ENCODE assay signal across 1 cellular context in the genomic region with DNA sequence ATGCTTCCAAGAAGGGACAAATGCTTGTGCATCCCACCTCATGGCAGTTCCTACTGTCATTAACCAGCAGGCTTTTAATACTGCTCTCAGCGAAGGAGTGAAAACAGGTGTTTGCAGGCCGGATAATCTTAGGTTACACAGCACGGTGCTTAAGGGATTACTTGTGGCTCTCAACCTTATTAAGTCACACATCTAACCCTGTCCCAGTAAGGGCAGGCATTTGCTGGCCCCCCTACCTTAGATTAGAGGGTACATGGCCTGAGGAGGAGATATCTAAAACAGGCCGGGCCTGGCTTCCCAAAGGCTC.
TF ChIP-seq lines count a peak whose summit lies in the region.

No MANE protein-coding gene starts in this region.

TF ChIP-seq in K562, 482 proteins besides CTCF, POLR2A, EP300 and RAD21 (continued from another document):
- TF ChIP-seq ZNF398 (CRISPR knock-in tag; IDR thresholded peaks at IDR 0.05) (no peak), NFYB (IDR thresholded peaks at IDR 0.05; ENCODE audit: extremely low read depth, insufficient read length) (no peak), NRF1 (conservative IDR thresholded peaks at IDR 0.05 in 1 of 2, IDR thresholded peaks at IDR 0.05 in 1 of 2) (peak in 1 of 2 experiments; percentile 9; a peak in 1 of 4 replicates)
TF ChIP-seq in K562: peak in this region for 2.
